33 cellular contexts compared by ENCODE assay signal in genomic region chr19:33496016-33496415, GRCh38.
"Had no signal": no experiment of that assay in that cellular context is flagged by ENCODE, and none has a peak within 500 bp of the region (broad histone marks: within the 10 kb centered on the region; RNA-seq: fewer than 3 reads in every experiment).

No MANE protein-coding gene starts in this region.

- H3K27ac Mint-ChIP-seq: activated CD4-positive, alpha-beta memory T cell treated with anti-CD3 and anti-CD28 coated beads for 36 hours; activated CD4-positive, alpha-beta T cell treated with anti-CD3 and anti-CD28 coated beads, Interleukin-2, amount 10 ng/mL, durations not matched to agents 24 days and 14 days; activated naive CD4-positive, alpha-beta T cell treated with anti-CD3 and anti-CD28 coated beads for 36 hours; activated naive CD8-positive, alpha-beta T cell treated with anti-CD3 and anti-CD28 coated beads for 36 hours; activated T-helper 1 cell treated with anti-CD3 and anti-CD28 coated beads, Interleukin-12 subunit alpha, Interleukin-12 subunit beta, Interleukin-2, Interleukin-4 antibody, amounts not matched to agents 30 ng/mL and 10 ng/mL and 1 ng/mL, durations not matched to agents 14 hours and 24 hours and 36 hours; memory B cell; natural killer cell treated with Interleukin-12 subunit alpha and Interleukin-12 subunit beta and Interleukin-15 and Interleukin-18, amount 100 ng/mL, for 72 hours; stimulated activated naive B cell treated with anti-CD40 and anti-IgM and Interleukin-4, amounts not matched to agents 10 μg/mL and 1 μg/mL and 100 μg/mL, for 72 hours had no signal

- H3K79me2 ChIP-seq: hepatocyte had no signal

- H3K4me2 ChIP-seq: hepatocyte, smooth muscle cell had no signal

- H3K27ac ChIP-seq: adrenal gland, ascending aorta, cardiac muscle cell, colonic mucosa, gastrocnemius medialis, hepatocyte, pancreas, prostate gland, stomach, tibial artery, upper lobe of right lung had no signal

- H3K36me3 ChIP-seq: cardiac muscle cell, colonic mucosa had no signal

- H3K36me3 Mint-ChIP-seq: activated CD4-positive, alpha-beta memory T cell treated with anti-CD3 and anti-CD28 coated beads for 36 hours; activated naive CD8-positive, alpha-beta T cell treated with anti-CD3 and anti-CD28 coated beads for 36 hours; natural killer cell treated with Interleukin-12 subunit alpha and Interleukin-12 subunit beta and Interleukin-15 and Interleukin-18, amount 100 ng/mL, for 72 hours had no signal

- H3K4me1 Mint-ChIP-seq: activated CD4-positive, alpha-beta T cell treated with anti-CD3 and anti-CD28 coated beads, Interleukin-2, amount 10 ng/mL, durations not matched to agents 24 days and 14 days; activated naive CD8-positive, alpha-beta T cell treated with anti-CD3 and anti-CD28 coated beads for 36 hours; memory B cell; stimulated activated naive B cell treated with anti-CD40 and anti-IgM and Interleukin-4, amounts not matched to agents 10 μg/mL and 1 μg/mL and 100 μg/mL, for 72 hours had no signal

- ATAC-seq: gastrocnemius medialis; natural killer cell treated with Interleukin-12 subunit alpha and Interleukin-12 subunit beta and Interleukin-15 and Interleukin-18, amount 100 ng/mL, for 72 hours; pancreas; stimulated activated naive B cell treated with anti-CD40 and anti-IgM and Interleukin-4, amounts not matched to agents 10 μg/mL and 1 μg/mL and 100 μg/mL, for 72 hours; upper lobe of right lung had no signal

- H3K27me3 Mint-ChIP-seq: activated CD4-positive, alpha-beta memory T cell treated with anti-CD3 and anti-CD28 coated beads for 36 hours; activated CD4-positive, alpha-beta T cell treated with anti-CD3 and anti-CD28 coated beads, Interleukin-2, amount 10 ng/mL, durations not matched to agents 24 days and 14 days; activated naive CD8-positive, alpha-beta T cell treated with anti-CD3 and anti-CD28 coated beads for 36 hours; brain; memory B cell; natural killer cell treated with Interleukin-12 subunit alpha and Interleukin-12 subunit beta and Interleukin-15 and Interleukin-18, amount 100 ng/mL, for 72 hours; stimulated activated naive B cell treated with anti-CD40 and anti-IgM and Interleukin-4, amounts not matched to agents 10 μg/mL and 1 μg/mL and 100 μg/mL, for 72 hours had no signal

- H3K4me3 ChIP-seq: adrenal gland, ascending aorta, cardiac muscle cell, colonic mucosa, gastrocnemius medialis, hepatocyte, mucosa of descending colon, pancreas, prostate gland, smooth muscle cell, stomach, tibial artery, upper lobe of right lung had no signal

- H3K9me3 ChIP-seq: adrenal gland, ascending aorta, colonic mucosa, gastrocnemius medialis, mucosa of descending colon, pancreas, prostate gland, stomach, tibial artery, upper lobe of right lung had no signal

- H3K4me1 ChIP-seq: adrenal gland, ascending aorta, colonic mucosa, gastrocnemius medialis, pancreas, prostate gland, stomach, tibial artery, upper lobe of right lung had no signal

- FAIRE-seq: kidney, pancreas had no signal

- DNase-seq: activated CD4-positive, alpha-beta memory T cell treated with anti-CD3 and anti-CD28 coated beads for 36 hours; activated CD4-positive, alpha-beta T cell treated with anti-CD3 and anti-CD28 coated beads, Interleukin-2, amount 10 ng/mL, durations not matched to agents 24 days and 14 days; activated CD4-positive, CD25-positive, alpha-beta regulatory T cell treated with anti-CD3 and anti-CD28 coated beads, Interleukin-2, amount 50 U/mL, for 72 hours; activated CD8-positive, alpha-beta memory T cell treated with anti-CD3 and anti-CD28 coated beads, Interleukin-2, amount 50 U/mL, for 4 hours; activated effector memory CD4-positive, alpha-beta T cell treated with anti-CD3 and anti-CD28 coated beads, Interleukin-2, amount 50 U/mL, for 16 hours; activated naive CD4-positive, alpha-beta T cell treated with anti-CD3 and anti-CD28 coated beads for 36 hours; activated naive CD8-positive, alpha-beta T cell treated with anti-CD3 and anti-CD28 coated beads for 36 hours; activated T-cell treated with anti-CD3 and anti-CD28 coated beads, Interleukin-2, amount 50 U/mL, for 1 hour; adrenal gland; cerebellar nuclear complex; colonic mucosa; effector CD8-positive, alpha-beta T cell; gastrocnemius medialis; left colon; mucosa of descending colon; stimulated activated CD4-positive, alpha-beta T cell treated with anti-CD3 and anti-CD28 coated beads, Interleukin-15, amount 100 ng/mL, for 24 hours; stimulated activated CD4-positive, alpha-beta T cell treated with anti-CD3 and anti-CD28 coated beads, Interleukin-2, amount 100 ng/mL, for 24 hours; stimulated activated naive B cell treated with anti-CD40 and anti-IgM and Interleukin-4, amounts not matched to agents 10 μg/mL and 1 μg/mL and 100 μg/mL, for 72 hours; stomach; T-helper 2 cell; tibial artery; upper lobe of right lung had no signal

- H3K4me3 Mint-ChIP-seq: activated CD4-positive, alpha-beta memory T cell treated with anti-CD3 and anti-CD28 coated beads for 36 hours; activated CD4-positive, alpha-beta T cell treated with anti-CD3 and anti-CD28 coated beads, Interleukin-2, amount 10 ng/mL, durations not matched to agents 24 days and 14 days; activated naive CD4-positive, alpha-beta T cell treated with anti-CD3 and anti-CD28 coated beads for 36 hours; activated naive CD8-positive, alpha-beta T cell treated with anti-CD3 and anti-CD28 coated beads for 36 hours; activated T-helper 1 cell treated with anti-CD3 and anti-CD28 coated beads, Interleukin-12 subunit alpha, Interleukin-12 subunit beta, Interleukin-2, Interleukin-4 antibody, amounts not matched to agents 30 ng/mL and 10 ng/mL and 1 ng/mL, durations not matched to agents 14 hours and 24 hours and 36 hours; brain; memory B cell; natural killer cell treated with Interleukin-12 subunit alpha and Interleukin-12 subunit beta and Interleukin-15 and Interleukin-18, amount 100 ng/mL, for 72 hours; stimulated activated naive B cell treated with anti-CD40 and anti-IgM and Interleukin-4, amounts not matched to agents 10 μg/mL and 1 μg/mL and 100 μg/mL, for 72 hours had no signal

- H3K27me3 ChIP-seq: adrenal gland, ascending aorta, cardiac muscle cell, colonic mucosa, gastrocnemius medialis, hepatocyte, pancreas, stomach, tibial artery, upper lobe of right lung had no signal

- H3K9me3 Mint-ChIP-seq: activated CD4-positive, alpha-beta memory T cell treated with anti-CD3 and anti-CD28 coated beads for 36 hours; activated CD4-positive, alpha-beta T cell treated with anti-CD3 and anti-CD28 coated beads, Interleukin-2, amount 10 ng/mL, durations not matched to agents 24 days and 14 days; activated naive CD4-positive, alpha-beta T cell treated with anti-CD3 and anti-CD28 coated beads for 36 hours; activated naive CD8-positive, alpha-beta T cell treated with anti-CD3 and anti-CD28 coated beads for 36 hours; activated T-helper 1 cell treated with anti-CD3 and anti-CD28 coated beads, Interleukin-12 subunit alpha, Interleukin-12 subunit beta, Interleukin-2, Interleukin-4 antibody, amounts not matched to agents 30 ng/mL and 10 ng/mL and 1 ng/mL, durations not matched to agents 14 hours and 24 hours and 36 hours; memory B cell; natural killer cell treated with Interleukin-12 subunit alpha and Interleukin-12 subunit beta and Interleukin-15 and Interleukin-18, amount 100 ng/mL, for 72 hours; stimulated activated naive B cell treated with anti-CD40 and anti-IgM and Interleukin-4, amounts not matched to agents 10 μg/mL and 1 μg/mL and 100 μg/mL, for 72 hours had no signal

- H2AFZ ChIP-seq: hepatocyte had no signal
